ENCODE assay signal across 8 cellular contexts in the genomic region with DNA sequence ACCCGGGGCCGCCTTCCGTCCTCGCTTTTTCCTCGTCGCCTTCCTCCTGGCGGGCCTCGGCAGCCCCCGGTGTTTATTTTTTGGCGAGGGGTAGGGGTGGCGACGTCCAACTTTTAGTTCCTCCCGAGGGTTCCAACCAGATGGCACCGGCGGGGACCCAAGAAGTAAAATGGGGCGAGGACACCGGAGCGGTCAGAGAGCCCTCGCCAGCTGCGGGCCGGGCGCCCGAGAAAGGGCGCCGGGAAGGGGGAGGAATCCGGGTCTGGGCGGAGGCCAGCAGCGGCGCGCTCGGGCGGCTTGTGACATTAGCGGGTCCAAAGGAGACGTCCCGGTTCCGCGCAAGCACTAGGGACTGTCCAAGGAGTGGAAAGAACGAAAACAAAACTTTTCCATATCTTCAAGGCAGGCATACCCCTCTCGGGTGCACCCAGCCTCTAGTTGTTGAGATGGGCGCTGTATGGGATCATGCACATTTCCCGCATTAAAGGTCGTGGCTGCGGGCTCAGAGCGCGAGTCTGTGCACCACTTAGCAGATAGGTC. TPM values are rescaled to one million over a fixed set of nuclear protein-coding genes. Genes with fewer than 3 reads are reported as not detected.
DNase-seq lines count a peak whose midpoint lies in the region; TF ChIP-seq lines count a peak whose summit lies in the region.

No MANE protein-coding gene starts in this region.

- intact Hi-C loops in adrenal gland (cut with DNase I), result loop anchor here in 1 of 2 donors (10.0 kb wide), 1 partner anchor 55 kb away; no protein-coding TSS in a partner anchor

- H3K27ac ChIP-seq in adrenal gland (peak overlapping the region; percentile 81 to 97 (median 93)), cardiac muscle cell (peak overlapping the region; percentile 97)

- peak overlapping the region; percentile 42 to 99 (median 56) for H3K4me3 ChIP-seq in adrenal gland
- peak overlapping the region; percentile 96 for H3K4me3 ChIP-seq in cardiac muscle cell

- peak in 1 of 2 donors; percentile 5 for TF ChIP-seq POLR2A in adrenal gland (IDR thresholded peaks at IDR 0.05)

- peak overlapping the region; percentile 70 for H3K27ac Mint-ChIP-seq in HFFc6

- H3K36me3 Mint-ChIP-seq in HFFc6 (ENCODE audit: low read depth), result peaks cover 16% of the 10 kb centered on the region

- DNase-seq in DMS53 (lab: John Stamatoyannopoulos, UW) (peak; percentile 58), DMS53 treated with DMSO at 0.1 percent for 48 hours (lab: John Stamatoyannopoulos, UW; ENCODE audit: unreplicated experiment) (no peak), HFFc6 (no peak), NCI-H526 treated with DMSO at 0.1 percent for 48 hours (lab: John Stamatoyannopoulos, UW) (peak; percentile 7), adrenal gland (peak; percentile 62 to 82 (median 75)), cardiac muscle cell (ENCODE audit: low read depth in 1 of 2, low spot score in 1 of 2) (peak; percentile 38 to 39), nucleus accumbens (lab: John Stamatoyannopoulos, UW) (peak in 48 of 56 donors; percentile 2 to 72 (median 44)), T1000 (lab: John Stamatoyannopoulos, UW) (no peak)

- TF ChIP-seq CTCF in HFFc6 (IDR thresholded peaks at IDR 0.05), result no peak
- no peak for TF ChIP-seq CTCF in adrenal gland (IDR thresholded peaks at IDR 0.05)
- no peak for TF ChIP-seq CTCF in cardiac muscle cell (IDR thresholded peaks at IDR 0.05; ENCODE audit: low read depth, low read length)

- 0 to 1% (median 0%) methylated on average over 7 to 45 of the region's 45 CpGs for WGBS in adrenal gland, 4 donors

- peak overlapping the region; percentile 85 for H3K4me3 Mint-ChIP-seq in HFFc6

- H3K4me1 ChIP-seq in adrenal gland (replicated peaks in 1 of 2), result peaks cover 11 to 29% of the 10 kb centered on the region in 2 donors
- peaks cover 13% of the 10 kb centered on the region for H3K4me1 ChIP-seq in cardiac muscle cell (ENCODE audit: low read depth)

- H3K36me3 ChIP-seq in adrenal gland (replicated peaks in 1 of 2), result no peaks in the 10 kb centered on the region
- no peaks in the 10 kb centered on the region for H3K36me3 ChIP-seq in cardiac muscle cell

- no peaks in the 10 kb centered on the region for H3K27me3 ChIP-seq in adrenal gland
- no peaks in the 10 kb centered on the region for H3K27me3 ChIP-seq in cardiac muscle cell

- no peaks in the 10 kb centered on the region; the same call in 1 of the 2 replicates for H3K27me3 Mint-ChIP-seq in HFFc6 (ENCODE audit: insufficient read depth)

- H3K9me3 ChIP-seq in adrenal gland (replicated peaks in 1 of 3) (no peaks in the 10 kb centered on the region), cardiac muscle cell (ENCODE audit: low read depth) (no peaks in the 10 kb centered on the region)

- H3K9me3 Mint-ChIP-seq in HFFc6, result no peaks in the 10 kb centered on the region

- H3K4me1 Mint-ChIP-seq in HFFc6 (ENCODE audit: low read depth), result peaks cover 34% of the 10 kb centered on the region

RNA-seq across cellular contexts. Expression of a gene that starts 0.7 kb away (rescaled TPM):
- 10 to 100 TPM; 23.9 to 30.9 (median 26.3) TPM for total RNA-seq in HFFc6 (2021; fragmentation: NEBNext Ultra II Directional; extraction: Animal tissue kit (Norgen Biotek cat#: 25700))
- total RNA-seq in adrenal gland, result 10 to 100 TPM; 12.1 to 37.5 (median 21.5) TPM
- polyA plus RNA-seq in adrenal gland, result 10 to 100 TPM in 1 of 3 donors, 1 to 10 TPM in 2; 1.9 to 19.1 (median 3.3) TPM
- total RNA-seq in cardiac muscle cell, result 13.9 and 18.3 TPM in 2 replicates
- polyA plus RNA-seq in cardiac muscle cell, result 23.5 and 24.2 TPM in 2 replicates

Comparison
In these comparisons a context has a peak if more than half of its experiments do, and no peak if none do; other contexts are left out.
1. DNase-seq: peak in DMS53 (single experiment), NCI-H526 treated with DMSO at 0.1 percent for 48 hours (single experiment), adrenal gland (7 of 7), cardiac muscle cell (2 of 2) and nucleus accumbens (48 of 56); none in DMS53 treated with DMSO at 0.1 percent for 48 hours (single experiment), HFFc6 (single experiment) and T1000 (single experiment).